23 cellular contexts compared by ENCODE assay signal in genomic region chr21:34921151-34921550, GRCh38.
"Had no signal": no experiment of that assay in that cellular context is flagged by ENCODE, and none has a peak within 500 bp of the region (broad histone marks: within the 10 kb centered on the region; RNA-seq: fewer than 3 reads in every experiment).

No MANE protein-coding gene starts in this region.

- H3K4me1 Mint-ChIP-seq: WTC11 had no signal

- H3K4me3 Mint-ChIP-seq: activated CD4-positive, alpha-beta memory T cell treated with anti-CD3 and anti-CD28 coated beads for 36 hours; activated CD4-positive, alpha-beta T cell treated with anti-CD3 and anti-CD28 coated beads, Interleukin-2, amount 10 ng/mL, durations not matched to agents 24 days and 14 days; brain; central memory CD8-positive, alpha-beta T cell; WTC11 had no signal

- H3K27ac ChIP-seq: ascending aorta, Peyer's patch, RWPE1, SJCRH30 had no signal

- H3K9me3 Mint-ChIP-seq: activated CD4-positive, alpha-beta memory T cell treated with anti-CD3 and anti-CD28 coated beads for 36 hours; brain; central memory CD8-positive, alpha-beta T cell had no signal

- H3K4me2 ChIP-seq: SK-N-SH had no signal

- H3K9ac ChIP-seq: SK-N-SH had no signal

- H3K9me3 ChIP-seq: ascending aorta, Peyer's patch, SJCRH30, SK-N-SH had no signal

- H3K27ac Mint-ChIP-seq: activated CD4-positive, alpha-beta memory T cell treated with anti-CD3 and anti-CD28 coated beads for 36 hours; activated CD4-positive, alpha-beta T cell treated with anti-CD3 and anti-CD28 coated beads, Interleukin-2, amount 10 ng/mL, durations not matched to agents 24 days and 14 days; brain; WTC11 had no signal

- ATAC-seq: WTC11 had no signal

- H3K27me3 Mint-ChIP-seq: activated CD4-positive, alpha-beta memory T cell treated with anti-CD3 and anti-CD28 coated beads for 36 hours; activated CD4-positive, alpha-beta T cell treated with anti-CD3 and anti-CD28 coated beads, Interleukin-2, amount 10 ng/mL, durations not matched to agents 24 days and 14 days; central memory CD8-positive, alpha-beta T cell had no signal

- H3K27me3 ChIP-seq: ascending aorta, Peyer's patch, SJCRH30 had no signal

- DNase-seq: activated CD4-positive, alpha-beta memory T cell treated with anti-CD3 and anti-CD28 coated beads for 36 hours; activated CD4-positive, alpha-beta T cell treated with anti-CD3 and anti-CD28 coated beads, Interleukin-2, amount 10 ng/mL, durations not matched to agents 24 days and 14 days; activated CD4-positive, CD25-positive, alpha-beta regulatory T cell treated with anti-CD3 and anti-CD28 coated beads, Interleukin-2, amount 50 U/mL, for 72 hours; activated naive CD4-positive, alpha-beta T cell treated with anti-CD3 and anti-CD28 coated beads, Interleukin-2, amount 50 U/mL, for 16 hours; activated T-cell treated with anti-CD3 and anti-CD28 coated beads for 4 hours; activated T-cell treated with anti-CD3 and anti-CD28 coated beads, Interleukin-2, amount 50 U/mL, for 48 hours; amniotic stem cell; cortex of kidney; NCI-H1092 treated with DMSO at 0.1 percent for 48 hours; NCI-H1417 treated with DMSO at 0.1 percent for 48 hours; NCI-H1694; NCI-H2029; NCI-H446; NCI-H524; Peyer's patch; Right ventricle myocardium superior; SJCRH30; SK-N-SH had no signal

- H3K36me3 ChIP-seq: ascending aorta, Peyer's patch had no signal

- H3K4me1 ChIP-seq: ascending aorta, Peyer's patch, SJCRH30 had no signal

- H3K36me3 Mint-ChIP-seq: brain, WTC11 had no signal

- H3K4me3 ChIP-seq: ascending aorta, Peyer's patch, SJCRH30 had no signal
